ENCODE assay signal across 20 cellular contexts in the genomic region with DNA sequence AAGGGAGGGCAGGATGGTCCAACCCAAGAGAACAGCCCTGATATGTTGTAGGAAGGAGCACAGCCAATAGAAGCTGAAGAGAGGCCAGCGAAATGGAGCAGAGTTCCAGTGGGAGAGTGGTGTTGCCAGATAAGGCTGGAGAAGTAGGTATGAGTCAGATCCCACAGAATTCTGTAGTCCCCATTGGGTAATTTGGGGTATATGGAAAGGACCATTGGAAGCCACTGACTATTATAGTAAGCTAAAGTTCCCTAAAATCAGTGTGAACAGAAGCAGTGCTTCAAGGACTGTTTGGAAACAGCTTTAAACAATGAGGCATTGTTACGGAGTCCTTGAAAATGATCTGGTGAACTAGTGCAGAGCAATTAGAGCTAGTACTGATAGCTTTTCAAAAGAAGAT.
DNase-seq lines count a peak whose midpoint lies in the region; ATAC-seq and TF ChIP-seq lines count a peak whose summit lies in the region.
"Had no signal": no experiment of that assay in that cellular context is flagged by ENCODE, and none has a peak within 500 bp of the region (broad histone marks: within the 10 kb centered on the region; RNA-seq: fewer than 3 reads in every experiment).

No MANE protein-coding gene starts in this region.

- no peak overlapping the region for H3K4me3 ChIP-seq in mammary epithelial cell (replicated peaks in 1 of 3; ENCODE audit: insufficient read depth in 1 of 3, low read depth in 2 of 3, low read length in 3 of 3)
- no peak overlapping the region for H3K4me3 ChIP-seq in breast epithelium
- no peak overlapping the region for H3K4me3 ChIP-seq in cardiac fibroblast (replicated peaks in 1 of 2; ENCODE audit: low read depth in 2 of 2, low read length in 2 of 2)
- no peak overlapping the region for H3K4me3 ChIP-seq in tibial nerve
- H3K4me3 ChIP-seq: A549; BLaER1 treated with 17β-estradiol and CSF1 and Interleukin-3, amounts not matched to agents 10 nM and 100 nM; HAP-1; lung; pancreas; stomach had no signal

- H3K27me3 ChIP-seq in mammary epithelial cell (ENCODE audit: insufficient read depth, low read length) (no peaks in the 10 kb centered on the region), breast epithelium (no peaks in the 10 kb centered on the region), tibial nerve (no peaks in the 10 kb centered on the region)
- H3K27me3 ChIP-seq: BLaER1 treated with 17β-estradiol and CSF1 and Interleukin-3, amounts not matched to agents 10 nM and 100 nM; pancreas; stomach had no signal

- no peaks in the 10 kb centered on the region for H4K20me1 ChIP-seq in mammary epithelial cell (ENCODE audit: insufficient read depth, low read length)
- H4K20me1 ChIP-seq: BLaER1 treated with 17β-estradiol and CSF1 and Interleukin-3, amounts not matched to agents 10 nM and 100 nM had no signal

- no peaks in the 10 kb centered on the region for H3K79me2 ChIP-seq in mammary epithelial cell (ENCODE audit: insufficient read depth, low read length)

- peak; percentile 20 for DNase-seq in mammary epithelial cell
- no peak for DNase-seq in breast epithelium (ENCODE audit: low spot score in 2 of 2)
- peak; percentile 44 to 49 for DNase-seq in cardiac fibroblast (ENCODE audit: low read depth in 2 of 2)
- DNase-seq in islet precursor cell: peak; percentile 85
- no peak for DNase-seq in tibial nerve (ENCODE audit: low spot score in 2 of 2)
- no peak for DNase-seq in NCI-H1930 (lab: John Stamatoyannopoulos, UW)
- DNase-seq in NCI-H524 treated with DMSO at 0.1 percent for 48 hours (lab: John Stamatoyannopoulos, UW): no peak
- DNase-seq: head of caudate nucleus; immature natural killer cell; naive thymus-derived CD8-positive, alpha-beta T cell; NCI-H345; pancreas; RPMI8226; stimulated activated CD4-positive, alpha-beta T cell treated with anti-CD3 and anti-CD28 coated beads, Interleukin-2, amount 100 ng/mL, for 48 hours; stomach had no signal

- no peak overlapping the region for H3K4me2 ChIP-seq in mammary epithelial cell (ENCODE audit: insufficient read depth, low read depth, low read length)
- H3K4me2 ChIP-seq: A549; BLaER1 treated with 17β-estradiol and CSF1 and Interleukin-3, amounts not matched to agents 10 nM and 100 nM had no signal

- H3K27ac ChIP-seq in mammary epithelial cell (ENCODE audit: insufficient read depth, low read depth, low read length) (no peak overlapping the region), breast epithelium (no peak overlapping the region), tibial nerve (peak overlapping the region in 3 of 4 donors; percentile 15 to 76 (median 65))
- H3K27ac ChIP-seq: A549; BLaER1 treated with 17β-estradiol and CSF1 and Interleukin-3, amounts not matched to agents 10 nM and 100 nM; pancreas; stomach had no signal

- H2AFZ ChIP-seq in mammary epithelial cell (ENCODE audit: low read depth, low read length): no peak overlapping the region

- in situ Hi-C loops in mammary epithelial cell (cut with MboI; ENCODE audit: low sequenced_read_pairs in 2 of 2): no loop called here

- no peak for TF ChIP-seq POLR2A in breast epithelium (IDR thresholded peaks at IDR 0.05)
- TF ChIP-seq POLR2A in tibial nerve (IDR thresholded peaks at IDR 0.05): no peak

- no TSS peak for BruUV-seq in mammary epithelial cell (replicated peaks; lab: Mats Ljungman, UMichigan)

- no peak for TF ChIP-seq EP300 in tibial nerve (IDR thresholded peaks at IDR 0.05)

- H3K9ac ChIP-seq in mammary epithelial cell (ENCODE audit: insufficient read depth, low read length): no peak overlapping the region
- H3K9ac ChIP-seq: BLaER1 treated with 17β-estradiol and CSF1 and Interleukin-3, amounts not matched to agents 10 nM and 100 nM had no signal

- intact Hi-C loops in mammary epithelial cell (cut with micrococcal nuclease) (no loop called here), breast epithelium (cut with DNase I; ENCODE audit: low total_unique reads) (no loop called here)

- no peak for ATAC-seq in HG03039 (IDR thresholded peaks at IDR 0.05; ENCODE audit: unreplicated experiment)
- ATAC-seq: A549; naive thymus-derived CD8-positive, alpha-beta T cell had no signal

- H3K4me1 ChIP-seq in mammary epithelial cell (ENCODE audit: insufficient read depth, low read length) (no peaks in the 10 kb centered on the region), breast epithelium (no peaks in the 10 kb centered on the region), tibial nerve (peaks cover 0 to 14% (median 0%) of the 10 kb centered on the region in 4 donors)
- H3K4me1 ChIP-seq: A549, HAP-1 had no signal

- dilution Hi-C loops in mammary epithelial cell (cut with HindIII; ENCODE audit: low sequenced_read_pairs): no loop called here

- CTCF ChIA-PET in mammary epithelial cell (lab: Charles Lee; ENCODE audit: low non-redundant PET): no interaction called here

- 100% methylated on average over 2 of the region's 2 CpGs for WGBS in mammary epithelial cell (ENCODE audit: low coverage, missing lambda C conversion rate)
- WGBS in tibial nerve, 2 donors: 39 to 45% methylated on average over 2 of the region's 2 CpGs

- H3K9me3 ChIP-seq in mammary epithelial cell (replicated peaks; ENCODE audit: insufficient read depth, low read length) (no peaks in the 10 kb centered on the region), breast epithelium (no peaks in the 10 kb centered on the region), tibial nerve (no peaks in the 10 kb centered on the region)
- H3K9me3 ChIP-seq: A549, HAP-1, pancreas, stomach had no signal

- H3K36me3 ChIP-seq in mammary epithelial cell (ENCODE audit: insufficient read depth, low read length) (no peaks in the 10 kb centered on the region), breast epithelium (no peaks in the 10 kb centered on the region), tibial nerve (no peaks in the 10 kb centered on the region)
- H3K36me3 ChIP-seq: HAP-1, pancreas, stomach had no signal

- TF ChIP-seq CTCF in mammary epithelial cell (conservative IDR thresholded peaks at IDR 0.05 in 1 of 2, IDR thresholded peaks at IDR 0.05 in 1 of 2; ENCODE audit: extremely low read depth in 1 of 2, insufficient read depth in 1 of 2, low read depth in 1 of 2, low read length in 2 of 2): no peak
- no peak for TF ChIP-seq CTCF in breast epithelium (IDR thresholded peaks at IDR 0.05)
- TF ChIP-seq CTCF in cardiac fibroblast (IDR thresholded peaks at IDR 0.05; ENCODE audit: low read depth, low read length): no peak
- TF ChIP-seq CTCF in tibial nerve (IDR thresholded peaks at IDR 0.05): no peak

Comparison
In these comparisons a context has a peak if more than half of its experiments do, and no peak if none do; other contexts are left out.
1. DNase-seq: peak in mammary epithelial cell (single experiment), cardiac fibroblast (2 of 2) and islet precursor cell (single experiment); none in breast epithelium (0 of 2), tibial nerve (0 of 2), NCI-H1930 (0 of 2) and NCI-H524 treated with DMSO at 0.1 percent for 48 hours (single experiment).
2. H3K27ac ChIP-seq: peak in tibial nerve (3 of 4); none in mammary epithelial cell (single experiment) and breast epithelium (0 of 2).